13 cellular contexts compared by ENCODE assay signal in the genomic region with DNA sequence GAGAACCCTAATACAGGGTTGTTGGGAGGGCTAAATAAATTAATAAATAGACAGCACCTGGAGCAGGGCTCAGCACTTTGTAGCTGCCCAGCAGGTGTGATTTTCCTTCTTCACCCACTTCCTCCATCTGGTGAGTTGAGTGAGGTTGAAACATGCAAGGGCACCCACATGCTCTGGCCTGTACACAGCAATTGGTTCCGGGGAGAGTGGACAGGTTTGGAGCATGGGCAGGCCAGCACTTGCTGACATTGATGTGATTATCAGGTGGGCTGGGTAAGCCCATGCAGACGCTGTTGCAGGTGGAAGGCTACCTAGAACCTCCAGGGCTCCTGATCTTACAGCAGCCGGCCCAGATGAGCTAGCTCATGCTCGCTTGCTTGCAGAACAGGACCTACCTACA. TPM values are rescaled to one million over a fixed set of nuclear protein-coding genes. Genes with fewer than 3 reads are reported as not detected.
DNase-seq lines count a peak whose midpoint lies in the region; ATAC-seq and TF ChIP-seq lines count a peak whose summit lies in the region.
"Had no signal": no experiment of that assay in that cellular context is flagged by ENCODE, and none has a peak within 500 bp of the region (broad histone marks: within the 10 kb centered on the region; RNA-seq: fewer than 3 reads in every experiment).

No MANE protein-coding gene starts in this region.

- peaks cover 11% of the 10 kb centered on the region for H3K4me1 Mint-ChIP-seq in activated naive CD4-positive, alpha-beta T cell treated with anti-CD3 and anti-CD28 coated beads for 36 hours (ENCODE audit: low read depth)
- peaks cover 16% of the 10 kb centered on the region for H3K4me1 Mint-ChIP-seq in endothelial cell (ENCODE audit: unreplicated experiment)
- H3K4me1 Mint-ChIP-seq in progenitor cell of endocrine pancreas (ENCODE audit: low read depth), result peaks cover 33% of the 10 kb centered on the region

- BruUV-seq in Panc1 (replicated peaks; lab: Mats Ljungman, UMichigan), result no TSS peak

- H3K36me3 ChIP-seq in Panc1 (ENCODE audit: control insufficient read depth, insufficient read depth, low read length) (no peaks in the 10 kb centered on the region; the same call in 1 of the 2 replicates), thyroid gland (no peaks in the 10 kb centered on the region)

- H3K9me3 ChIP-seq in Panc1 (ENCODE audit: control insufficient read depth, insufficient read depth, low read depth, low read length), result no peaks in the 10 kb centered on the region
- H3K9me3 ChIP-seq in thyroid gland, result no peaks in the 10 kb centered on the region
- H3K9me3 ChIP-seq: psoas muscle had no signal

- in situ Hi-C loops in Panc1 (cut with HindIII; ENCODE audit: low pct_unique_long_range_greater_than_20kb, low sequenced_read_pairs), result no loop called here

- ATAC-seq in activated naive CD4-positive, alpha-beta T cell treated with anti-CD3 and anti-CD28 coated beads, Interleukin-2, amount 50 U/mL, for 72 hours, result no peak
- no peak for ATAC-seq in Panc1

- TF ChIP-seq POLR2A in thyroid gland (IDR thresholded peaks at IDR 0.05), result no peak

- TF ChIP-seq CTCF in Panc1 (IDR thresholded peaks at IDR 0.05) (no peak), endothelial cell (IDR thresholded peaks at IDR 0.05; ENCODE audit: unreplicated experiment) (no peak), progenitor cell of endocrine pancreas (IDR thresholded peaks at IDR 0.05; ENCODE audit: unreplicated experiment) (no peak), thyroid gland (IDR thresholded peaks at IDR 0.05) (no peak)

- peaks cover 26% of the 10 kb centered on the region for H3K4me1 ChIP-seq in Panc1 (ENCODE audit: control insufficient read depth, insufficient read depth, low read length)
- H3K4me1 ChIP-seq in thyroid gland, result peaks cover 0 to 15% of the 10 kb centered on the region in 2 donors

- H3K27me3 Mint-ChIP-seq in activated naive CD4-positive, alpha-beta T cell treated with anti-CD3 and anti-CD28 coated beads for 36 hours (ENCODE audit: low read depth), result no peaks in the 10 kb centered on the region
- H3K27me3 Mint-ChIP-seq in endothelial cell (ENCODE audit: unreplicated experiment) (peaks cover 6% of the 10 kb centered on the region), progenitor cell of endocrine pancreas (no peaks in the 10 kb centered on the region)

- WGBS in thyroid gland, 2 donors, result 96 to 100% methylated on average over 3 to 4 of the region's 4 CpGs

- H3K27ac ChIP-seq in Panc1 (ENCODE audit: low read length) (peak overlapping the region; percentile 88; the same call in 1 of the 2 replicates), thyroid gland (no peak overlapping the region)
- H3K27ac ChIP-seq: psoas muscle had no signal

- POLR2A ChIA-PET in Panc1 (lab: Charles Lee), result no interaction called here

- H3K27me3 ChIP-seq in Panc1 (ENCODE audit: control insufficient read depth, insufficient read depth, low read length) (no peaks in the 10 kb centered on the region), thyroid gland (no peaks in the 10 kb centered on the region)

- DNase-seq in activated naive CD4-positive, alpha-beta T cell treated with anti-CD3 and anti-CD28 coated beads for 36 hours, result no peak
- no peak for DNase-seq in activated naive CD4-positive, alpha-beta T cell treated with anti-CD3 and anti-CD28 coated beads, Interleukin-2, amount 50 U/mL, for 72 hours (ENCODE audit: low spot score in 2 of 2)
- no peak for DNase-seq in Panc1 (ENCODE audit: low read depth, low spot score)
- no peak for DNase-seq in endothelial cell (ENCODE audit: low spot score)
- no peak for DNase-seq in progenitor cell of endocrine pancreas (ENCODE audit: low spot score, unreplicated experiment)
- DNase-seq in glomerular visceral epithelial cell (ENCODE audit: extremely low spot score), result no peak
- DNase-seq in NCI-H524 treated with DMSO at 0.1 percent for 48 hours (lab: John Stamatoyannopoulos, UW), result no peak
- no peak for DNase-seq in thyroid gland
- DNase-seq: activated CD8-positive, alpha-beta memory T cell treated with anti-CD3 and anti-CD28 coated beads for 24 hours; NCI-H1417 treated with DMSO at 0.1 percent for 48 hours; psoas muscle; stimulated activated CD4-positive, alpha-beta T cell treated with anti-CD3 and anti-CD28 coated beads, Interleukin-1b, Interleukin-23, amount 100 ng/mL, for 48 hours had no signal

- peak overlapping the region; percentile 86 for H3K4me3 Mint-ChIP-seq in activated naive CD4-positive, alpha-beta T cell treated with anti-CD3 and anti-CD28 coated beads for 36 hours
- peak overlapping the region; percentile 91 for H3K4me3 Mint-ChIP-seq in endothelial cell (ENCODE audit: unreplicated experiment)
- H3K4me3 Mint-ChIP-seq in progenitor cell of endocrine pancreas (ENCODE audit: low read depth), result peak overlapping the region; percentile 85

- H3K4me3 ChIP-seq in Panc1 (ENCODE audit: low read depth in 2 of 2, low read length in 2 of 2) (no peak overlapping the region), thyroid gland (replicated peaks in 1 of 3) (no peak overlapping the region)
- H3K4me3 ChIP-seq: lung had no signal

- H3K27ac Mint-ChIP-seq in activated naive CD4-positive, alpha-beta T cell treated with anti-CD3 and anti-CD28 coated beads for 36 hours, result no peak overlapping the region
- peak overlapping the region in 1 of 2 donors; percentile 91 for H3K27ac Mint-ChIP-seq in activated naive CD4-positive, alpha-beta T cell treated with anti-CD3 and anti-CD28 coated beads, Interleukin-2, amount 50 U/mL, for 72 hours
- H3K27ac Mint-ChIP-seq in endothelial cell (ENCODE audit: unreplicated experiment), result no peak overlapping the region
- peak overlapping the region; percentile 94 for H3K27ac Mint-ChIP-seq in progenitor cell of endocrine pancreas

- H3K9me3 Mint-ChIP-seq in activated naive CD4-positive, alpha-beta T cell treated with anti-CD3 and anti-CD28 coated beads for 36 hours, result no peaks in the 10 kb centered on the region
- no peaks in the 10 kb centered on the region for H3K9me3 Mint-ChIP-seq in activated naive CD4-positive, alpha-beta T cell treated with anti-CD3 and anti-CD28 coated beads, Interleukin-2, amount 50 U/mL, for 72 hours
- H3K9me3 Mint-ChIP-seq in endothelial cell (ENCODE audit: unreplicated experiment) (no peaks in the 10 kb centered on the region), progenitor cell of endocrine pancreas (ENCODE audit: low read depth) (no peaks in the 10 kb centered on the region)

- intact Hi-C loops in activated naive CD4-positive, alpha-beta T cell treated with anti-CD3 and anti-CD28 coated beads for 36 hours (cut with micrococcal nuclease), result loop anchor here (5.0 kb wide), 3 partner anchors 122 to 217 kb away; no protein-coding TSS in a partner anchor
- intact Hi-C loops in Panc1 (cut with micrococcal nuclease; ENCODE audit: unreplicated experiment), result loop anchor here (5.0 to 10.0 kb wide), 2 partner anchors 115 to 148 kb away; partner anchors contain the start of gene ERCC4
- intact Hi-C loops in thyroid gland (cut with DNase I), result no loop called here

- no peaks in the 10 kb centered on the region for H3K36me3 Mint-ChIP-seq in activated naive CD4-positive, alpha-beta T cell treated with anti-CD3 and anti-CD28 coated beads for 36 hours (ENCODE audit: low read depth)
- no peaks in the 10 kb centered on the region for H3K36me3 Mint-ChIP-seq in activated naive CD4-positive, alpha-beta T cell treated with anti-CD3 and anti-CD28 coated beads, Interleukin-2, amount 50 U/mL, for 72 hours
- H3K36me3 Mint-ChIP-seq in endothelial cell (ENCODE audit: low read depth, unreplicated experiment) (no peaks in the 10 kb centered on the region), progenitor cell of endocrine pancreas (ENCODE audit: insufficient read depth) (no peaks in the 10 kb centered on the region)

- CTCF ChIA-PET in activated naive CD4-positive, alpha-beta T cell treated with anti-CD3 and anti-CD28 coated beads for 36 hours (lab: Charles Lee), result no interaction called here
- CTCF ChIA-PET in Panc1 (lab: Charles Lee), result interaction anchor here (0.6 to 0.9 kb wide), 2 partner anchors 12 to 21 kb away, joined by 3 to 7 read pairs; no protein-coding TSS in a partner anchor

RNA-seq across cellular contexts. Expression of gene MRTFB, which starts 1.3 kb away (rescaled TPM):
- 1 to 10 TPM; 8.2 to 8.4 TPM for total RNA-seq in activated naive CD4-positive, alpha-beta T cell treated with anti-CD3 and anti-CD28 coated beads for 36 hours
- total RNA-seq in activated naive CD4-positive, alpha-beta T cell treated with anti-CD3 and anti-CD28 coated beads, Interleukin-2, amount 50 U/mL, for 72 hours, result 10 to 100 TPM; 14.6 to 18.6 TPM
- total RNA-seq in Panc1 (2021; ENCODE audit: unreplicated experiment), result 90.5 TPM
- 23.1 TPM for polyA plus RNA-seq in Panc1 (2012; ENCODE audit: insufficient read length)
- 51.3 TPM for total RNA-seq in endothelial cell (ENCODE audit: unreplicated experiment)
- total RNA-seq in progenitor cell of endocrine pancreas, result 83.1 and 88.1 TPM in 2 replicates
- 100 to 1,000 TPM in 1 of 4 donors, 10 to 100 TPM in 3; 51.2 to 131 (median 74.0) TPM for total RNA-seq in thyroid gland
